Comparison of ENCODE assay signal across 39 cellular contexts in the genomic region with DNA sequence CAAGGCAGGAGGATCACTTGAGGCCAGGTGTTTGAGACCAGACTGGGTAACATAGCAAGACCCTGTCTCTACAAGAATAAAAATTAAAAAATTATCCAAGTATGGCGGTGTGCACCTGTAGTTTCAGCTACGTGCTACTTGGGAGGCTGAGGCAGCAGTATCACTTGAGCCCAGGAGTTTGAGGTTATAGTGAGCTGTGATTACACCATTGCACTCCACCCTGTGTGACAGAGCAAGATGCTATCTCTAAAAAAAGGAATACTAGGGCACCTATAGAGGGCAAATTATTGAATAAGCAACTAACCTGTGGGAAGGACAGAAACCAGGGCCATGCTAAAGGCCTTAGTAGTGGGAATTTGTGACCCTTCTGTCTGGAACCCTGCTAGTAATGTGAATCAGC.
"Had no signal": no experiment of that assay in that cellular context is flagged by ENCODE, and none has a peak within 500 bp of the region (broad histone marks: within the 10 kb centered on the region; RNA-seq: fewer than 3 reads in every experiment).

No MANE protein-coding gene starts in this region.

- H3K27me3 ChIP-seq: adrenal gland, ascending aorta, body of pancreas, brain microvascular endothelial cell, breast epithelium had no signal

- H3K4me3 Mint-ChIP-seq: activated naive CD4-positive, alpha-beta T cell treated with anti-CD3 and anti-CD28 coated beads for 36 hours; activated naive CD4-positive, alpha-beta T cell treated with anti-CD3 and anti-CD28 coated beads, Interleukin-2, amount 10 ng/mL, durations not matched to agents 7 days and 5 days; activated naive CD4-positive, alpha-beta T cell treated with anti-CD3 and anti-CD28 coated beads, Interleukin-2, amount 50 U/mL, for 24 hours; activated naive CD8-positive, alpha-beta T cell; activated naive CD8-positive, alpha-beta T cell treated with anti-CD3 and anti-CD28 coated beads for 36 hours; activated naive CD8-positive, alpha-beta T cell treated with anti-CD3 and anti-CD28 coated beads, Interleukin-2, amount 10 ng/mL, durations not matched to agents 7 days and 5 days; activated naive CD8-positive, alpha-beta T cell treated with anti-CD3 and anti-CD28 coated beads, Interleukin-2, amount 50 U/mL, for 24 hours; activated T-cell treated with anti-CD3 and anti-CD28 coated beads, Interleukin-2, amount 50 U/mL, for 24 hours; activated T-cell treated with anti-CD3 and anti-CD28 coated beads, Interleukin-2, amount 50 U/mL, for 4 hours; activated T-cell treated with anti-CD3 and anti-CD28 coated beads, Interleukin-2, amount 50 U/mL, for 72 hours; activated T-helper 1 cell treated with anti-CD3 and anti-CD28 coated beads, Interleukin-12 subunit alpha, Interleukin-12 subunit beta, Interleukin-2, Interleukin-4 antibody, amounts not matched to agents 30 ng/mL and 10 ng/mL and 1 ng/mL, durations not matched to agents 14 hours and 24 hours and 36 hours; activated T-helper 17 cell treated with anti-CD3 and anti-CD28 coated beads, Interleukin-2, amount 50 U/mL, for 72 hours; brain; central memory CD8-positive, alpha-beta T cell had no signal

- ATAC-seq: activated naive CD4-positive, alpha-beta T cell treated with anti-CD3 and anti-CD28 coated beads, Interleukin-2, amount 50 U/mL, for 72 hours; activated naive CD8-positive, alpha-beta T cell treated with anti-CD3 and anti-CD28 coated beads, Interleukin-2, amount 50 U/mL, for 24 hours; activated T-cell treated with anti-CD3 and anti-CD28 coated beads, Interleukin-2, amount 50 U/mL, for 4 hours; activated T-cell treated with anti-CD3 and anti-CD28 coated beads, Interleukin-2, amount 50 U/mL, for 72 hours; activated T-helper 17 cell treated with anti-CD3 and anti-CD28 coated beads, Interleukin-2, amount 50 U/mL, for 72 hours; body of pancreas had no signal

- DNase-seq: activated effector memory CD4-positive, alpha-beta T cell treated with anti-CD3 and anti-CD28 coated beads, Interleukin-2, amount 50 U/mL, for 16 hours; activated effector memory CD4-positive, alpha-beta T cell treated with Interleukin-2 at 50 U/mL for 16 hours; activated gamma-delta T cell; activated gamma-delta T cell treated with Interleukin-2 at 50 U/mL for 16 hours; activated naive CD4-positive, alpha-beta T cell; activated naive CD4-positive, alpha-beta T cell treated with anti-CD3 and anti-CD28 coated beads for 36 hours; activated naive CD4-positive, alpha-beta T cell treated with anti-CD3 and anti-CD28 coated beads, Interleukin-2, amount 10 ng/mL, durations not matched to agents 7 days and 5 days; activated naive CD4-positive, alpha-beta T cell treated with anti-CD3 and anti-CD28 coated beads, Interleukin-2, amount 50 U/mL, for 16 hours; activated naive CD4-positive, alpha-beta T cell treated with Interleukin-2 at 50 U/mL for 16 hours; activated naive CD8-positive, alpha-beta T cell treated with anti-CD3 and anti-CD28 coated beads for 36 hours; activated naive CD8-positive, alpha-beta T cell treated with anti-CD3 and anti-CD28 coated beads, Interleukin-2, amount 10 ng/mL, durations not matched to agents 7 days and 5 days; activated naive CD8-positive, alpha-beta T cell treated with anti-CD3 and anti-CD28 coated beads, Interleukin-2, amount 50 U/mL, for 24 hours; activated T-cell treated with anti-CD3 and anti-CD28 coated beads, Interleukin-2, amount 50 U/mL, for 24 hours; activated T-cell treated with anti-CD3 and anti-CD28 coated beads, Interleukin-2, amount 50 U/mL, for 4 hours; activated T-cell treated with anti-CD3 and anti-CD28 coated beads, Interleukin-2, amount 50 U/mL, for 48 hours; activated T-cell treated with anti-CD3 and anti-CD28 coated beads, Interleukin-2, amount 50 U/mL, for 72 hours; adrenal gland; amniotic stem cell; amygdala; anterior cingulate cortex; aorta; body of pancreas; brain microvascular endothelial cell; caudate nucleus; central memory CD4-positive, alpha-beta T cell; cerebellar nuclear complex had no signal

- H3K9me3 ChIP-seq: adrenal gland, ascending aorta, body of pancreas, breast epithelium had no signal

- H3K4me3 ChIP-seq: adrenal gland, ascending aorta, body of pancreas, breast epithelium, cardiac muscle cell had no signal

- H3K27ac ChIP-seq: adrenal gland, ascending aorta, body of pancreas, brain microvascular endothelial cell, breast epithelium, cardiac muscle cell had no signal

- H3K4me1 Mint-ChIP-seq: activated naive CD4-positive, alpha-beta T cell treated with anti-CD3 and anti-CD28 coated beads, Interleukin-2, amount 50 U/mL, for 24 hours; activated naive CD8-positive, alpha-beta T cell treated with anti-CD3 and anti-CD28 coated beads for 36 hours; activated naive CD8-positive, alpha-beta T cell treated with anti-CD3 and anti-CD28 coated beads, Interleukin-2, amount 50 U/mL, for 24 hours; activated T-helper 17 cell treated with anti-CD3 and anti-CD28 coated beads, Interleukin-2, amount 50 U/mL, for 72 hours; central memory CD8-positive, alpha-beta T cell had no signal

- H3K36me3 ChIP-seq: adrenal gland, ascending aorta, brain microvascular endothelial cell, breast epithelium, cardiac muscle cell had no signal

- FAIRE-seq: astrocyte, bronchial epithelial cell had no signal

- H3K9me3 Mint-ChIP-seq: activated naive CD4-positive, alpha-beta T cell treated with anti-CD3 and anti-CD28 coated beads for 36 hours; activated naive CD4-positive, alpha-beta T cell treated with anti-CD3 and anti-CD28 coated beads, Interleukin-2, amount 10 ng/mL, durations not matched to agents 7 days and 5 days; activated naive CD4-positive, alpha-beta T cell treated with anti-CD3 and anti-CD28 coated beads, Interleukin-2, amount 50 U/mL, for 24 hours; activated naive CD4-positive, alpha-beta T cell treated with anti-CD3 and anti-CD28 coated beads, Interleukin-2, amount 50 U/mL, for 72 hours; activated naive CD8-positive, alpha-beta T cell treated with anti-CD3 and anti-CD28 coated beads for 36 hours; activated naive CD8-positive, alpha-beta T cell treated with anti-CD3 and anti-CD28 coated beads, Interleukin-2, amount 10 ng/mL, durations not matched to agents 7 days and 5 days; activated naive CD8-positive, alpha-beta T cell treated with anti-CD3 and anti-CD28 coated beads, Interleukin-2, amount 50 U/mL, for 24 hours; activated T-cell treated with anti-CD3 and anti-CD28 coated beads, Interleukin-2, amount 50 U/mL, for 24 hours; activated T-cell treated with anti-CD3 and anti-CD28 coated beads, Interleukin-2, amount 50 U/mL, for 4 hours; activated T-cell treated with anti-CD3 and anti-CD28 coated beads, Interleukin-2, amount 50 U/mL, for 72 hours; activated T-helper 1 cell treated with anti-CD3 and anti-CD28 coated beads, Interleukin-12 subunit alpha, Interleukin-12 subunit beta, Interleukin-2, Interleukin-4 antibody, amounts not matched to agents 30 ng/mL and 10 ng/mL and 1 ng/mL, durations not matched to agents 14 hours and 24 hours and 36 hours; activated T-helper 17 cell treated with anti-CD3 and anti-CD28 coated beads, Interleukin-2, amount 50 U/mL, for 72 hours; activated T-helper 2 cell treated with anti-CD3 and anti-CD28 coated beads, Interferon-gamma antibody, Interleukin-2, Interleukin-4, amounts not matched to agents 10 μg/mL and 5 μg/mL and 100 μg/mL, durations not matched to agents 14 hours and 24 hours and 36 hours; brain; central memory CD8-positive, alpha-beta T cell had no signal

- H3K27ac Mint-ChIP-seq: activated naive CD4-positive, alpha-beta T cell treated with anti-CD3 and anti-CD28 coated beads for 36 hours; activated naive CD4-positive, alpha-beta T cell treated with anti-CD3 and anti-CD28 coated beads, Interleukin-2, amount 10 ng/mL, durations not matched to agents 7 days and 5 days; activated naive CD4-positive, alpha-beta T cell treated with anti-CD3 and anti-CD28 coated beads, Interleukin-2, amount 50 U/mL, for 24 hours; activated naive CD4-positive, alpha-beta T cell treated with anti-CD3 and anti-CD28 coated beads, Interleukin-2, amount 50 U/mL, for 72 hours; activated naive CD8-positive, alpha-beta T cell; activated naive CD8-positive, alpha-beta T cell treated with anti-CD3 and anti-CD28 coated beads for 36 hours; activated naive CD8-positive, alpha-beta T cell treated with anti-CD3 and anti-CD28 coated beads, Interleukin-2, amount 10 ng/mL, durations not matched to agents 7 days and 5 days; activated naive CD8-positive, alpha-beta T cell treated with anti-CD3 and anti-CD28 coated beads, Interleukin-2, amount 50 U/mL, for 24 hours; activated T-cell treated with anti-CD3 and anti-CD28 coated beads, Interleukin-2, amount 50 U/mL, for 24 hours; activated T-cell treated with anti-CD3 and anti-CD28 coated beads, Interleukin-2, amount 50 U/mL, for 72 hours; activated T-helper 1 cell treated with anti-CD3 and anti-CD28 coated beads, Interleukin-12 subunit alpha, Interleukin-12 subunit beta, Interleukin-2, Interleukin-4 antibody, amounts not matched to agents 30 ng/mL and 10 ng/mL and 1 ng/mL, durations not matched to agents 14 hours and 24 hours and 36 hours; activated T-helper 17 cell treated with anti-CD3 and anti-CD28 coated beads, Interleukin-2, amount 50 U/mL, for 72 hours; activated T-helper 2 cell treated with anti-CD3 and anti-CD28 coated beads, Interferon-gamma antibody, Interleukin-2, Interleukin-4, amounts not matched to agents 10 μg/mL and 5 μg/mL and 100 μg/mL, durations not matched to agents 14 hours and 24 hours and 36 hours; brain had no signal

- H3K36me3 Mint-ChIP-seq: activated naive CD4-positive, alpha-beta T cell treated with anti-CD3 and anti-CD28 coated beads, Interleukin-2, amount 10 ng/mL, durations not matched to agents 7 days and 5 days; activated naive CD4-positive, alpha-beta T cell treated with anti-CD3 and anti-CD28 coated beads, Interleukin-2, amount 50 U/mL, for 24 hours; activated naive CD4-positive, alpha-beta T cell treated with anti-CD3 and anti-CD28 coated beads, Interleukin-2, amount 50 U/mL, for 72 hours; activated naive CD8-positive, alpha-beta T cell; activated naive CD8-positive, alpha-beta T cell treated with anti-CD3 and anti-CD28 coated beads for 36 hours; activated naive CD8-positive, alpha-beta T cell treated with anti-CD3 and anti-CD28 coated beads, Interleukin-2, amount 10 ng/mL, durations not matched to agents 7 days and 5 days; brain had no signal

- H3K4me1 ChIP-seq: breast epithelium had no signal
